Comparison of ENCODE assay signal across 19 cellular contexts in genomic region chr2:237653791-237654558, GRCh38. TPM values are rescaled to one million over a fixed set of nuclear protein-coding genes. Genes with fewer than 3 reads are reported as not detected.
DNase-seq lines count a peak whose midpoint lies in the region; ATAC-seq, FAIRE-seq and TF ChIP-seq lines count a peak whose summit lies in the region.
"Had no signal": no experiment of that assay in that cellular context is flagged by ENCODE, and none has a peak within 500 bp of the region (broad histone marks: within the 10 kb centered on the region; RNA-seq: fewer than 3 reads in every experiment).

No MANE protein-coding gene starts in this region.

- H4K20me1 ChIP-seq in endothelial cell of umbilical vein (replicated peaks; ENCODE audit: control insufficient read depth, extremely low read depth, insufficient read depth, low read length): no peaks in the 10 kb centered on the region

- intact Hi-C loops in endothelial cell of umbilical vein (cut with micrococcal nuclease): no loop called here
- intact Hi-C loops in pancreas (cut with DNase I): no loop called here

- BruUV-seq in endothelial cell of umbilical vein (replicated peaks; lab: Mats Ljungman, UMichigan): no TSS peak

- DNase-seq in NAMALWA (ENCODE audit: low spot score) (peak; percentile 17), endothelial cell of umbilical vein (ENCODE audit: low read depth, low spot score) (peak; percentile 28), pancreas (no peak), GM19238 (ENCODE audit: insufficient read length, low spot score) (no peak), SIG-M5 treated with dmso at 0.1 percent for 504 hours (lab: John Stamatoyannopoulos, UW; ENCODE audit: unreplicated experiment) (no peak)
- DNase-seq: Caco-2; CD4-positive, alpha-beta T cell; DMS153; DMS79; GF-D8; GOT3; H7; HFFc6; KG1 had no signal

- POLR2A ChIA-PET in endothelial cell of umbilical vein (lab: Charles Lee): no interaction called here

- TF ChIP-seq POLR2A in endothelial cell of umbilical vein (IDR thresholded peaks at IDR 0.05; ENCODE audit: low read depth, low read length): no peak

- H3K36me3 ChIP-seq in endothelial cell of umbilical vein (ENCODE audit: control insufficient read depth in 2 of 2, extremely low read depth in 1 of 2, insufficient read depth in 2 of 2, low read length in 2 of 2): no peaks in the 10 kb centered on the region
- no peaks in the 10 kb centered on the region for H3K36me3 ChIP-seq in pancreas

- H3K4me3 ChIP-seq in endothelial cell of umbilical vein (replicated peaks in 1 of 3; ENCODE audit: insufficient read depth in 1 of 3, low read depth in 1 of 3, low read length in 3 of 3): no peak overlapping the region
- no peak overlapping the region for H3K4me3 ChIP-seq in pancreas
- H3K4me3 ChIP-seq: GM12878 had no signal

- no peak overlapping the region for H3K9ac ChIP-seq in endothelial cell of umbilical vein (replicated peaks; ENCODE audit: extremely low read depth, insufficient read depth, low read length)

- H3K4me1 ChIP-seq in endothelial cell of umbilical vein (ENCODE audit: control insufficient read depth, extremely low read depth, insufficient read depth, low read length) (no peaks in the 10 kb centered on the region), pancreas (peaks cover 6 to 12% (median 8%) of the 10 kb centered on the region in 3 donors)
- H3K4me1 ChIP-seq: Caco-2 had no signal

- dilution Hi-C loops in endothelial cell of umbilical vein (cut with MboI; ENCODE audit: extremely low pct_ligation_motif_present, low sequenced_read_pairs): no loop called here

- no peak overlapping the region for H3K27ac ChIP-seq in endothelial cell of umbilical vein (ENCODE audit: insufficient read depth, low read depth, low read length)
- no peak overlapping the region for H3K27ac ChIP-seq in pancreas
- H3K27ac ChIP-seq: C4-2B had no signal

- no peaks in the 10 kb centered on the region for H3K79me2 ChIP-seq in endothelial cell of umbilical vein (ENCODE audit: control insufficient read depth, insufficient read depth, low read length)

- ATAC-seq in pancreas (no peak), GM19351 (IDR thresholded peaks at IDR 0.05; ENCODE audit: unreplicated experiment) (no peak), HG03280 (IDR thresholded peaks at IDR 0.05; ENCODE audit: unreplicated experiment) (no peak)
- ATAC-seq: GM12878, HCT116 had no signal

- no peak overlapping the region for H2AFZ ChIP-seq in endothelial cell of umbilical vein (ENCODE audit: low read depth, low read length)

- CTCF ChIA-PET in endothelial cell of umbilical vein (lab: Charles Lee): interaction anchor here (1.2 kb wide), 1 partner anchor 92 kb away, joined by 3 read pairs; no protein-coding TSS in a partner anchor

- H3K9me3 ChIP-seq in endothelial cell of umbilical vein (replicated peaks; ENCODE audit: control insufficient read depth, insufficient read depth, low read length) (no peaks in the 10 kb centered on the region), pancreas (no peaks in the 10 kb centered on the region)
- H3K9me3 ChIP-seq: Caco-2 had no signal

- H3K27me3 ChIP-seq in endothelial cell of umbilical vein (ENCODE audit: control insufficient read depth in 2 of 2, insufficient read depth in 2 of 2, low read length in 2 of 2): no peaks in the 10 kb centered on the region
- H3K27me3 ChIP-seq in pancreas: no peaks in the 10 kb centered on the region

- H3K4me2 ChIP-seq in endothelial cell of umbilical vein (ENCODE audit: insufficient read depth, low read length): no peak overlapping the region

- H3K9me1 ChIP-seq in endothelial cell of umbilical vein (replicated peaks; ENCODE audit: control insufficient read depth, extremely low read depth, insufficient read depth, low read length): no peaks in the 10 kb centered on the region

- TF ChIP-seq CTCF in endothelial cell of umbilical vein (IDR thresholded peaks at IDR 0.05; ENCODE audit: extremely low read depth in 1 of 2, insufficient read depth in 1 of 2, low read depth in 1 of 2, low read length in 2 of 2) (no peak), pancreas (IDR thresholded peaks at IDR 0.05) (no peak)

- WGBS in pancreas, 2 donors: 94 to 96% methylated on average over 5 of the region's 5 CpGs

- no peak for FAIRE-seq in endothelial cell of umbilical vein (lab: Jason Lieb, UNC)
- peak; percentile 34 for FAIRE-seq in pancreas (lab: Jason Lieb, UNC)
- FAIRE-seq: GM12878 had no signal

TF ChIP-seq in endothelial cell of umbilical vein, 7 proteins besides CTCF, POLR2A, EP300 and RAD21:
- TF ChIP-seq JUN (IDR thresholded peaks at IDR 0.05; ENCODE audit: borderline replicate concordance, insufficient read depth, insufficient read length, low read depth) (no peak), MAX (IDR thresholded peaks at IDR 0.05; ENCODE audit: insufficient read depth, insufficient read length) (no peak), POLR2AphosphoS5 (IDR thresholded peaks at IDR 0.05; ENCODE audit: insufficient read depth, low read depth, low read length) (no peak), EZH2 (IDR thresholded peaks at IDR 0.05; ENCODE audit: borderline replicate concordance, low read depth, low read length, severe bottlenecking) (no peak), MYC (IDR thresholded peaks at IDR 0.05; ENCODE audit: low read depth, low read length) (no peak), FOS (IDR thresholded peaks at IDR 0.05; ENCODE audit: borderline replicate concordance, insufficient read depth, low read length) (no peak)

RNA-seq across cellular contexts. Expression of gene LRRFIP1, which starts 26.6 kb away (rescaled TPM):
- total RNA-seq in endothelial cell of umbilical vein (162 and 179 TPM in 2 replicates), pancreas (10 to 100 TPM; 18.4 to 55.0 (median 33.4) TPM)
- polyA plus RNA-seq in endothelial cell of umbilical vein (29.4 and 39.2 TPM in 2 replicates), pancreas (10 to 100 TPM; 22.3 to 33.7 TPM)
- polyA plus RNA-seq in endothelial cell of umbilical vein (2011; cell fraction: cytosol; rRNA removed): 58.3 and 61.7 TPM in 2 replicates
- polyA plus RNA-seq in endothelial cell of umbilical vein (2011; cell fraction: nucleus; rRNA removed): 115 and 146 TPM in 2 replicates
- 111 and 127 TPM in 2 replicates for polyA plus RNA-seq in endothelial cell of umbilical vein (2012)
- 59.4 and 60.0 TPM in 2 replicates for polyA minus RNA-seq in endothelial cell of umbilical vein
- 19.9 TPM for polyA minus RNA-seq in endothelial cell of umbilical vein (2011; cell fraction: cytosol; rRNA and poly(A)+ RNA removed)
- polyA minus RNA-seq in endothelial cell of umbilical vein (2011; cell fraction: nucleus; rRNA and poly(A)+ RNA removed): 105 and 131 TPM in 2 replicates

Comparison
In these comparisons a context has a peak if more than half of its experiments do, and no peak if none do; other contexts are left out.
1. DNase-seq: peak in NAMALWA (single experiment) and endothelial cell of umbilical vein (single experiment); none in pancreas (0 of 6), GM19238 (single experiment) and SIG-M5 treated with dmso at 0.1 percent for 504 hours (single experiment).